In the genomic region with DNA sequence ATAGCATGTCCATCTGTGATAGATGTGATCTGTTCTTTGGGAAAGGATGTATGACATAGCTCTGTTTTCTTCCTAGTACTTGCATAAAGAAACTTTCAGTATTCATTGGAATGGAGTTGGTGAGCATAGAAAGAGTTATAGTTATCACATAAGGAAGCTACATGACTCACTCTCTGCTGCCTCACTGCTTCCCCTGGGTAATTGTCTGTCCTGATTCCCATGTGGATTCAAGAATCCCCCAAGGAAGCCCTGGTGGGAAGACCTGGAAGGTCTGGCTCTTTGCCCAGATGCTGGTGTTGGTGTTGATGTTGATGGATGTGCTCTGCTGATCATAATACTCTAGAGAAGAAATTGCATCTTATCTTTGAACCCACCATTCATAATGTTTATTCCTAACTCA, we compare ENCODE assay signal across 12 cellular contexts.
DNase-seq lines count a peak whose midpoint lies in the region; ATAC-seq lines count a peak whose summit lies in the region.
"Had no signal": no experiment of that assay in that cellular context is flagged by ENCODE, and none has a peak within 500 bp of the region (broad histone marks: within the 10 kb centered on the region; RNA-seq: fewer than 3 reads in every experiment).

No MANE protein-coding gene starts in this region.

- no peak for ATAC-seq in GM18519 (IDR thresholded peaks at IDR 0.05; ENCODE audit: low FRiP score, unreplicated experiment)

- DNase-seq in COLO829 (ENCODE audit: low spot score) = peak; percentile 93
- peak; percentile 91 for DNase-seq in LHCN-M2 (ENCODE audit: low read depth)
- DNase-seq in astrocyte of the hippocampus (ENCODE audit: low read depth, low spot score) = peak; percentile 58
- DNase-seq in left kidney (ENCODE audit: low read depth, low spot score) = peak; percentile 7
- DNase-seq in NCI-H1694 (lab: John Stamatoyannopoulos, UW) = no peak
- DNase-seq in COLO668 (lab: John Stamatoyannopoulos, UW; ENCODE audit: unreplicated experiment) = no peak
- no peak for DNase-seq in stimulated activated CD4-positive, alpha-beta T cell treated with anti-CD3 and anti-CD28 coated beads, Interleukin-12 subunit alpha, Interleukin-12 subunit beta, amount 100 ng/mL, for 4 hours
- DNase-seq: activated CD8-positive, alpha-beta memory T cell treated with anti-CD3 and anti-CD28 coated beads, Interleukin-2, amount 50 U/mL, for 48 hours; dorsolateral prefrontal cortex; NCI-H1092 treated with DMSO at 0.1 percent for 48 hours; T-helper 1 cell had no signal

Comparison
In these comparisons a context has a peak if more than half of its experiments do, and no peak if none do; other contexts are left out.
1. DNase-seq: peak in COLO829 (single experiment), LHCN-M2 (single experiment), astrocyte of the hippocampus (single experiment) and left kidney (single experiment); none in NCI-H1694 (single experiment), COLO668 (single experiment) and stimulated activated CD4-positive, alpha-beta T cell treated with anti-CD3 and anti-CD28 coated beads, Interleukin-12 subunit alpha, Interleukin-12 subunit beta, amount 100 ng/mL, for 4 hours (single experiment).